In the genomic region with DNA sequence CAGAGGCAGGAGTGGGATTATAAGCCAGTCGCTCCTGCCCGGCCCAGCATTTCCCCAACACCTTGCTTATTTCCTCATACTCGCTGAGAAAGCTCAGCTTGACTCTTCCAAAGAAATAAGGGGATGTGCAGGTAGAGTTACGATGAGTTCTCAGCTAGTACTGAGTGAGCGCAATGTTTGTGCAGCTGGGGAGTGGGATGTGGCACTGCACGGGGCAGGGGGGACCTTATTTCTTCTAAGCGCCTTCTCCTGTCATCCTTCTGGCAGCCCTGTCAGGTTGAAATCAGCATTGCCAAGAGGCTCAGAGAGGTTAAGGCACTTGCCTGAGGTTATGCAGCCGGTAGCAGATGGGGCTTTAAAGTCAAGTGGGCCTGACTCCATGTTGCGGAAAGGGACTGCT, we compare ENCODE assay signal across 2 cellular contexts.
TF ChIP-seq lines count a peak whose summit lies in the region.

No MANE protein-coding gene starts in this region.

TF ChIP-seq in liver, 16 proteins besides CTCF, POLR2A, EP300 and RAD21:
- TF ChIP-seq SP1 (IDR thresholded peaks at IDR 0.05) (no peak), HNF4G (IDR thresholded peaks at IDR 0.05) (no peak), EGR1 (IDR thresholded peaks at IDR 0.05; ENCODE audit: low read depth in 2 of 2) (no peak), RXRA (IDR thresholded peaks at IDR 0.05) (no peak)
- TF ChIP-seq, protein P1, sequence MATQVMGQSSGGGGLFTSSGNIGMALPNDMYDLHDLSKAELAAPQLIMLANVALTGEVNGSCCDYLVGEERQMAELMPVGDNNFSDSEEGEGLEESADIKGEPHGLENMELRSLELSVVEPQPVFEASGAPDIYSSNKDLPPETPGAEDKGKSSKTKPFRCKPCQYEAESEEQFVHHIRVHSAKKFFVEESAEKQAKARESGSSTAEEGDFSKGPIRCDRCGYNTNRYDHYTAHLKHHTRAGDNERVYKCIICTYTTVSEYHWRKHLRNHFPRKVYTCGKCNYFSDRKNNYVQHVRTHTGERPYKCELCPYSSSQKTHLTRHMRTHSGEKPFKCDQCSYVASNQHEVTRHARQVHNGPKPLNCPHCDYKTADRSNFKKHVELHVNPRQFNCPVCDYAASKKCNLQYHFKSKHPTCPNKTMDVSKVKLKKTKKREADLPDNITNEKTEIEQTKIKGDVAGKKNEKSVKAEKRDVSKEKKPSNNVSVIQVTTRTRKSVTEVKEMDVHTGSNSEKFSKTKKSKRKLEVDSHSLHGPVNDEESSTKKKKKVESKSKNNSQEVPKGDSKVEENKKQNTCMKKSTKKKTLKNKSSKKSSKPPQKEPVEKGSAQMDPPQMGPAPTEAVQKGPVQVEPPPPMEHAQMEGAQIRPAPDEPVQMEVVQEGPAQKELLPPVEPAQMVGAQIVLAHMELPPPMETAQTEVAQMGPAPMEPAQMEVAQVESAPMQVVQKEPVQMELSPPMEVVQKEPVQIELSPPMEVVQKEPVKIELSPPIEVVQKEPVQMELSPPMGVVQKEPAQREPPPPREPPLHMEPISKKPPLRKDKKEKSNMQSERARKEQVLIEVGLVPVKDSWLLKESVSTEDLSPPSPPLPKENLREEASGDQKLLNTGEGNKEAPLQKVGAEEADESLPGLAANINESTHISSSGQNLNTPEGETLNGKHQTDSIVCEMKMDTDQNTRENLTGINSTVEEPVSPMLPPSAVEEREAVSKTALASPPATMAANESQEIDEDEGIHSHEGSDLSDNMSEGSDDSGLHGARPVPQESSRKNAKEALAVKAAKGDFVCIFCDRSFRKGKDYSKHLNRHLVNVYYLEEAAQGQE (IDR thresholded peaks at IDR 0.05) = no peak
TF ChIP-seq in liver: peak in this region for 0.

TF ChIP-seq in HepG2, 621 proteins besides CTCF, POLR2A, EP300 and RAD21:
- TF ChIP-seq, protein P2, sequence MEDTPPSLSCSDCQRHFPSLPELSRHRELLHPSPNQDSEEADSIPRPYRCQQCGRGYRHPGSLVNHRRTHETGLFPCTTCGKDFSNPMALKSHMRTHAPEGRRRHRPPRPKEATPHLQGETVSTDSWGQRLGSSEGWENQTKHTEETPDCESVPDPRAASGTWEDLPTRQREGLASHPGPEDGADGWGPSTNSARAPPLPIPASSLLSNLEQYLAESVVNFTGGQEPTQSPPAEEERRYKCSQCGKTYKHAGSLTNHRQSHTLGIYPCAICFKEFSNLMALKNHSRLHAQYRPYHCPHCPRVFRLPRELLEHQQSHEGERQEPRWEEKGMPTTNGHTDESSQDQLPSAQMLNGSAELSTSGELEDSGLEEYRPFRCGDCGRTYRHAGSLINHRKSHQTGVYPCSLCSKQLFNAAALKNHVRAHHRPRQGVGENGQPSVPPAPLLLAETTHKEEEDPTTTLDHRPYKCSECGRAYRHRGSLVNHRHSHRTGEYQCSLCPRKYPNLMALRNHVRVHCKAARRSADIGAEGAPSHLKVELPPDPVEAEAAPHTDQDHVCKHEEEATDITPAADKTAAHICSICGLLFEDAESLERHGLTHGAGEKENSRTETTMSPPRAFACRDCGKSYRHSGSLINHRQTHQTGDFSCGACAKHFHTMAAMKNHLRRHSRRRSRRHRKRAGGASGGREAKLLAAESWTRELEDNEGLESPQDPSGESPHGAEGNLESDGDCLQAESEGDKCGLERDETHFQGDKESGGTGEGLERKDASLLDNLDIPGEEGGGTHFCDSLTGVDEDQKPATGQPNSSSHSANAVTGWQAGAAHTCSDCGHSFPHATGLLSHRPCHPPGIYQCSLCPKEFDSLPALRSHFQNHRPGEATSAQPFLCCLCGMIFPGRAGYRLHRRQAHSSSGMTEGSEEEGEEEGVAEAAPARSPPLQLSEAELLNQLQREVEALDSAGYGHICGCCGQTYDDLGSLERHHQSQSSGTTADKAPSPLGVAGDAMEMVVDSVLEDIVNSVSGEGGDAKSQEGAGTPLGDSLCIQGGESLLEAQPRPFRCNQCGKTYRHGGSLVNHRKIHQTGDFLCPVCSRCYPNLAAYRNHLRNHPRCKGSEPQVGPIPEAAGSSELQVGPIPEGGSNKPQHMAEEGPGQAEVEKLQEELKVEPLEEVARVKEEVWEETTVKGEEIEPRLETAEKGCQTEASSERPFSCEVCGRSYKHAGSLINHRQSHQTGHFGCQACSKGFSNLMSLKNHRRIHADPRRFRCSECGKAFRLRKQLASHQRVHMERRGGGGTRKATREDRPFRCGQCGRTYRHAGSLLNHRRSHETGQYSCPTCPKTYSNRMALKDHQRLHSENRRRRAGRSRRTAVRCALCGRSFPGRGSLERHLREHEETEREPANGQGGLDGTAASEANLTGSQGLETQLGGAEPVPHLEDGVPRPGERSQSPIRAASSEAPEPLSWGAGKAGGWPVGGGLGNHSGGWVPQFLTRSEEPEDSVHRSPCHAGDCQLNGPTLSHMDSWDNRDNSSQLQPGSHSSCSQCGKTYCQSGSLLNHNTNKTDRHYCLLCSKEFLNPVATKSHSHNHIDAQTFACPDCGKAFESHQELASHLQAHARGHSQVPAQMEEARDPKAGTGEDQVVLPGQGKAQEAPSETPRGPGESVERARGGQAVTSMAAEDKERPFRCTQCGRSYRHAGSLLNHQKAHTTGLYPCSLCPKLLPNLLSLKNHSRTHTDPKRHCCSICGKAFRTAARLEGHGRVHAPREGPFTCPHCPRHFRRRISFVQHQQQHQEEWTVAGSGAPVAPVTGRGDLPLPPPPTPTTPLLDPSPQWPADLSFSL (CRISPR knock-in tag; IDR thresholded peaks at IDR 0.05) = no peak
- TF ChIP-seq CENPX (CRISPR knock-in tag; IDR thresholded peaks at IDR 0.05) (no peak), ELF4 (CRISPR knock-in tag; IDR thresholded peaks at IDR 0.05; ENCODE audit: borderline replicate concordance) (no peak), ZNF317 (CRISPR knock-in tag; IDR thresholded peaks at IDR 0.05) (no peak), SNAI1 (CRISPR knock-in tag; IDR thresholded peaks at IDR 0.05; ENCODE audit: borderline replicate concordance) (no peak), TP53 (CRISPR knock-in tag; conservative IDR thresholded peaks at IDR 0.05) (no peak), CENPT (CRISPR knock-in tag; IDR thresholded peaks at IDR 0.05; ENCODE audit: low read depth) (no peak), SALL1 (CRISPR knock-in tag; IDR thresholded peaks at IDR 0.05) (no peak), POLR2G (IDR thresholded peaks at IDR 0.05; ENCODE audit: low read depth, low read length) (no peak)
- TF ChIP-seq, protein P3, sequence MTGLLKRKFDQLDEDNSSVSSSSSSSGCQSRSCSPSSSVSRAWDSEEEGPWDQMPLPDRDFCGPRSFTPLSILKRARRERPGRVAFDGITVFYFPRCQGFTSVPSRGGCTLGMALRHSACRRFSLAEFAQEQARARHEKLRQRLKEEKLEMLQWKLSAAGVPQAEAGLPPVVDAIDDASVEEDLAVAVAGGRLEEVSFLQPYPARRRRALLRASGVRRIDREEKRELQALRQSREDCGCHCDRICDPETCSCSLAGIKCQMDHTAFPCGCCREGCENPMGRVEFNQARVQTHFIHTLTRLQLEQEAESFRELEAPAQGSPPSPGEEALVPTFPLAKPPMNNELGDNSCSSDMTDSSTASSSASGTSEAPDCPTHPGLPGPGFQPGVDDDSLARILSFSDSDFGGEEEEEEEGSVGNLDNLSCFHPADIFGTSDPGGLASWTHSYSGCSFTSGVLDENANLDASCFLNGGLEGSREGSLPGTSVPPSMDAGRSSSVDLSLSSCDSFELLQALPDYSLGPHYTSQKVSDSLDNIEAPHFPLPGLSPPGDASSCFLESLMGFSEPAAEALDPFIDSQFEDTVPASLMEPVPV (CRISPR knock-in tag; IDR thresholded peaks at IDR 0.05) = no peak
- TF ChIP-seq, protein P4, sequence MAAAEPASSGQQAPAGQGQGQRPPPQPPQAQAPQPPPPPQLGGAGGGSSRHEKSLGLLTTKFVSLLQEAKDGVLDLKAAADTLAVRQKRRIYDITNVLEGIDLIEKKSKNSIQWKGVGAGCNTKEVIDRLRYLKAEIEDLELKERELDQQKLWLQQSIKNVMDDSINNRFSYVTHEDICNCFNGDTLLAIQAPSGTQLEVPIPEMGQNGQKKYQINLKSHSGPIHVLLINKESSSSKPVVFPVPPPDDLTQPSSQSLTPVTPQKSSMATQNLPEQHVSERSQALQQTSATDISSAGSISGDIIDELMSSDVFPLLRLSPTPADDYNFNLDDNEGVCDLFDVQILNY (CRISPR knock-in tag; conservative IDR thresholded peaks at IDR 0.05) = no peak
